ENCODE assay signal across 1 cellular context in the genomic region with DNA sequence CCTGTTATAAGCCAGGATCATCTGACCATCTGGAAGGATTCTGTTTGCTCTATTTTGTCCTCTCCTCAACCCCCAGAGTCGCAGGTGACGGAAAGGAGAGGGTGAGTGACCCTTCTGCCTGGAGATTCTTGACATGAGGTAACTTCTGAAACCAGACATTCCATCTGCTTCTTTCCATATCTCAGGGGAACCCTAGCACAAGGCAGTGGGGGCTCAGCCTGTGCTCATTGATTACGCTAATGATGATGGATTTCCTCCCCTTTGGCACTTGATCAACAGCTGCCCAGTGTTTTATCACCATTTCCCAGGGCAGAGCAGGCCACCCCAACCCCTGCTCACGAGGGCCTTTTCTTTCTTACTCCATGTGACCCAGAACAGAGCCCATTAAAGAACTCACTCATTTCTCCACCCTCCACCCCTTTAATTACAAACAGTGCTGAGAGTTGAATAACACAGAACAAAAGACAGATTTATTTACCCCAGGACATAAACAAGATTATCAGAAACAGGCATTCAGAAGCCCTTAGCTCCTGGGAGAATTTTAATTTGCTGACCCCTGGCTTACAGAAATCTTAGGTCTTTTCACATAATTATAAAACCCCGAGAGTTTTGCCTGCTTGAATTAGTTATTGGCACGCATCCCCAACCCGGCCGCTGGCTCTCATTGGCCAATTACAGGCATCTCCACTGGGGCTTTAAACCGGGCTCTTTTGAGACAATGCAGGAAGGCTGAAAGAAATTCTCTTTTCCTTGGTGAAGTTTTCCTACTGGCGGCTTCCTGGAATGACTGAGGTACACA.
TF ChIP-seq lines count a peak whose summit lies in the region.

No MANE protein-coding gene starts in this region.

TF ChIP-seq in SK-N-SH treated with all-trans-retinoic acid at 6 μM for 48 hours, 23 proteins besides CTCF, POLR2A, EP300 and RAD21 (continued from another document):
- no peak for TF ChIP-seq TSHZ2 (CRISPR knock-in tag; IDR thresholded peaks at IDR 0.05)
- TF ChIP-seq BACH2 (CRISPR knock-in tag; IDR thresholded peaks at IDR 0.05; ENCODE audit: borderline replicate concordance) = no peak
- TF ChIP-seq ZC3H10 (CRISPR knock-in tag; IDR thresholded peaks at IDR 0.05) = no peak
- no peak for TF ChIP-seq CSDC2 (CRISPR knock-in tag; IDR thresholded peaks at IDR 0.05)
- no peak for TF ChIP-seq ZFP3 (CRISPR knock-in tag; IDR thresholded peaks at IDR 0.05)
